ENCODE assay signal across 18 cellular contexts in genomic region chr6:85453052-85453451, GRCh38. TPM values are rescaled to one million over a fixed set of nuclear protein-coding genes. Genes with fewer than 3 reads are reported as not detected.
DNase-seq lines count a peak whose midpoint lies in the region; ATAC-seq and TF ChIP-seq lines count a peak whose summit lies in the region.
"Had no signal": no experiment of that assay in that cellular context is flagged by ENCODE, and none has a peak within 500 bp of the region (broad histone marks: within the 10 kb centered on the region; RNA-seq: fewer than 3 reads in every experiment).

No MANE protein-coding gene starts in this region.

- peak overlapping the region; percentile 37 for H3K27ac ChIP-seq in stomach smooth muscle (ENCODE audit: low read length)
- H3K27ac ChIP-seq: VCaP had no signal

- H3K27me3 Mint-ChIP-seq in activated T-cell treated with anti-CD3 and anti-CD28 coated beads, Interleukin-2, amount 50 U/mL, for 4 hours (ENCODE audit: low read depth): peaks cover 62% of the 10 kb centered on the region
- H3K27me3 Mint-ChIP-seq in activated T-helper 17 cell treated with anti-CD3 and anti-CD28 coated beads, Interleukin-2, amount 50 U/mL, for 72 hours: peaks cover 53% of the 10 kb centered on the region

- no peak overlapping the region for H3K9ac ChIP-seq in stomach smooth muscle (ENCODE audit: low read length in 2 of 2)

- no peaks in the 10 kb centered on the region for H3K27me3 ChIP-seq in stomach smooth muscle (ENCODE audit: control insufficient read depth in 1 of 2, insufficient read depth in 2 of 2, low read length in 2 of 2)

- peak overlapping the region; percentile 87 for H3K4me3 Mint-ChIP-seq in activated T-cell treated with anti-CD3 and anti-CD28 coated beads, Interleukin-2, amount 50 U/mL, for 4 hours
- H3K4me3 Mint-ChIP-seq in activated T-helper 17 cell treated with anti-CD3 and anti-CD28 coated beads, Interleukin-2, amount 50 U/mL, for 72 hours: peak overlapping the region; percentile 90

- peaks cover 55% of the 10 kb centered on the region for H3K4me1 Mint-ChIP-seq in activated T-cell treated with anti-CD3 and anti-CD28 coated beads, Interleukin-2, amount 50 U/mL, for 4 hours (ENCODE audit: low read depth)
- H3K4me1 Mint-ChIP-seq in activated T-helper 17 cell treated with anti-CD3 and anti-CD28 coated beads, Interleukin-2, amount 50 U/mL, for 72 hours: peaks cover 9% of the 10 kb centered on the region

- DNase-seq in activated T-cell treated with anti-CD3 and anti-CD28 coated beads, Interleukin-2, amount 50 U/mL, for 4 hours: no peak
- no peak for DNase-seq in activated T-cell treated with anti-CD3 and anti-CD28 coated beads, Interleukin-2, amount 50 U/mL, for 48 hours
- DNase-seq in fibroblast of the aortic adventitia (ENCODE audit: low read depth): peak; percentile 10
- DNase-seq in left lobe of liver (ENCODE audit: low spot score): no peak
- DNase-seq in stimulated activated CD4-positive, alpha-beta T cell treated with anti-CD3 and anti-CD28 coated beads, Interleukin-2, amount 100 ng/mL, for 48 hours: no peak
- DNase-seq: activated effector memory CD4-positive, alpha-beta T cell treated with Interleukin-2 at 50 U/mL for 16 hours; DMS79 treated with DMSO at 0.1 percent for 48 hours; H7; NCI-H1417; NCI-H526 treated with DMSO at 0.1 percent for 48 hours; nucleus accumbens; Right ventricle myocardium superior; stimulated activated CD4-positive, alpha-beta T cell treated with anti-CD3 and anti-CD28 coated beads, Interleukin-15, amount 100 ng/mL, for 24 hours; stimulated activated CD8-positive, alpha-beta memory T cell treated with anti-CD3 and anti-CD28 coated beads, Interleukin-4, amount 100 ng/mL, for 48 hours had no signal

- H3K9me3 ChIP-seq in stomach smooth muscle (ENCODE audit: control insufficient read depth in 2 of 2, low read length in 2 of 2): no peaks in the 10 kb centered on the region

- H3K4me3 ChIP-seq in fibroblast of the aortic adventitia (ENCODE audit: low read depth, low read length): peak overlapping the region; percentile 91
- H3K4me3 ChIP-seq in stomach smooth muscle (ENCODE audit: low read length in 2 of 2): peak overlapping the region in 1 of 2 donors; percentile 52

- H3K27ac Mint-ChIP-seq in activated T-helper 17 cell treated with anti-CD3 and anti-CD28 coated beads, Interleukin-2, amount 50 U/mL, for 72 hours: no peak overlapping the region

- H3K4me1 ChIP-seq in stomach smooth muscle (ENCODE audit: control insufficient read depth, insufficient read depth, low read length): peaks cover 21% of the 10 kb centered on the region

- H3K9me3 Mint-ChIP-seq in activated T-cell treated with anti-CD3 and anti-CD28 coated beads, Interleukin-2, amount 50 U/mL, for 4 hours: no peaks in the 10 kb centered on the region
- no peaks in the 10 kb centered on the region for H3K9me3 Mint-ChIP-seq in activated T-helper 17 cell treated with anti-CD3 and anti-CD28 coated beads, Interleukin-2, amount 50 U/mL, for 72 hours

- no peak for TF ChIP-seq CTCF in fibroblast of the aortic adventitia (IDR thresholded peaks at IDR 0.05; ENCODE audit: insufficient read depth, low read length)

- no peak for ATAC-seq in activated T-cell treated with anti-CD3 and anti-CD28 coated beads, Interleukin-2, amount 50 U/mL, for 4 hours
- ATAC-seq in activated T-helper 17 cell treated with anti-CD3 and anti-CD28 coated beads, Interleukin-2, amount 50 U/mL, for 72 hours (replicated peaks): no peak
- no peak for ATAC-seq in left lobe of liver
- ATAC-seq in GM21528 (IDR thresholded peaks at IDR 0.05; ENCODE audit: low FRiP score, unreplicated experiment): no peak

- peaks cover 3% of the 10 kb centered on the region for H3K36me3 Mint-ChIP-seq in activated T-cell treated with anti-CD3 and anti-CD28 coated beads, Interleukin-2, amount 50 U/mL, for 4 hours (ENCODE audit: insufficient read depth)
- H3K36me3 Mint-ChIP-seq in activated T-helper 17 cell treated with anti-CD3 and anti-CD28 coated beads, Interleukin-2, amount 50 U/mL, for 72 hours (ENCODE audit: low read depth): peaks cover 29% of the 10 kb centered on the region

- no peaks in the 10 kb centered on the region for H3K36me3 ChIP-seq in stomach smooth muscle (ENCODE audit: control insufficient read depth in 2 of 2, insufficient read depth in 2 of 2, low read length in 2 of 2)

RNA-seq across cellular contexts. Expression of gene NT5E, which starts 3.2 kb away (rescaled TPM):
- total RNA-seq in activated T-cell treated with anti-CD3 and anti-CD28 coated beads, Interleukin-2, amount 50 U/mL, for 4 hours: 10 to 100 TPM in 2 of 3 donors, 1 to 10 TPM in 1; 9.4 to 18.4 (median 13.4) TPM
- 10 to 100 TPM in 1 of 2 donors, 1 to 10 TPM in 1; 1.2 to 10.5 TPM for total RNA-seq in activated T-helper 17 cell treated with anti-CD3 and anti-CD28 coated beads, Interleukin-2, amount 50 U/mL, for 72 hours
- total RNA-seq in fibroblast of the aortic adventitia (ENCODE audit: low replicate concordance) (67.2 and 418 TPM in 2 replicates), left lobe of liver (29.9 TPM)
